Comparison of ENCODE assay signal across 1 cellular context in the genomic region with DNA sequence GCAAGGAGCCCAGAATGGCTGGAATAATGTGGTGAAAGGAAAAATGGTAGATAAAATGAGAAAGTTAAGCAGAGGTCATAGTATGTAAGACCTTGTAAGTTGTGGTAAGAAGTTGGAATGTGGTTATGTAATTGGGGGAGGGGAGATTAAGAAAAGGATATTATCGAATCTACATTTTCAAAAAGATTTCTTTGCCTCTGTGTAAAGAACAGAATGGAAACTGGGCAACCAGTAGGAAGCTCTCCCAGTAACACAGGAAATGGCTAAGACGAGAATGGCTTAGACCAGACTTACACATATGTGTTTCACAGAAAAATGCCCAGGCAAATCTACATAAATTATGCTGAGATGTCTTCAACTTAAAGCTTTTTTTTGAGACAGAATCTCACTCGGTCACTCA.
TF ChIP-seq lines count a peak whose summit lies in the region.

No MANE protein-coding gene starts in this region.

TF ChIP-seq in WTC11, 78 proteins besides CTCF, POLR2A, EP300 and RAD21 (continued from another document):
- no peak for TF ChIP-seq AR (CRISPR knock-in tag; IDR thresholded peaks at IDR 0.05)
- TF ChIP-seq NR2C2 (CRISPR knock-in tag; IDR thresholded peaks at IDR 0.05), result no peak
- TF ChIP-seq NR3C1 (CRISPR knock-in tag; conservative IDR thresholded peaks at IDR 0.05; ENCODE audit: low read depth), result no peak
- no peak for TF ChIP-seq HMGA2 (CRISPR knock-in tag; IDR thresholded peaks at IDR 0.05)
- TF ChIP-seq MXD4 (CRISPR knock-in tag; IDR thresholded peaks at IDR 0.05; ENCODE audit: borderline replicate concordance), result no peak
- no peak for TF ChIP-seq RORB (CRISPR knock-in tag; IDR thresholded peaks at IDR 0.05)
- no peak for TF ChIP-seq ZNF263 (CRISPR knock-in tag; IDR thresholded peaks at IDR 0.05; ENCODE audit: low read depth)
- TF ChIP-seq ELF4 (CRISPR knock-in tag; IDR thresholded peaks at IDR 0.05; ENCODE audit: low read depth), result no peak
